Comparison of ENCODE assay signal across 30 cellular contexts in genomic region chr11:72613450-72613849, GRCh38.
"Had no signal": no experiment of that assay in that cellular context is flagged by ENCODE, and none has a peak within 500 bp of the region (broad histone marks: within the 10 kb centered on the region; RNA-seq: fewer than 3 reads in every experiment).

No MANE protein-coding gene starts in this region.

- H3K36me3 ChIP-seq: heart right ventricle, lower lobe of right lung, ovary, thyroid gland, upper lobe of left lung, vagina had no signal

- H3K9me3 ChIP-seq: esophagus muscularis mucosa, heart right ventricle, lower lobe of right lung, mucosa of descending colon, ovary, thyroid gland, upper lobe of left lung, vagina had no signal

- H3K4me1 Mint-ChIP-seq: activated T-helper 17 cell treated with anti-CD3 and anti-CD28 coated beads, Interleukin-2, amount 50 U/mL, for 72 hours; endodermal cell had no signal

- H3K27ac ChIP-seq: esophagus muscularis mucosa, foreskin keratinocyte, heart right ventricle, lower lobe of right lung, ovary, skin epidermis, thyroid gland, upper lobe of left lung, vagina had no signal

- H3K4me3 ChIP-seq: esophagus muscularis mucosa, heart right ventricle, lower lobe of right lung, mucosa of descending colon, ovary, skin epidermis, thyroid gland, upper lobe of left lung, vagina had no signal

- H3K4me1 ChIP-seq: foreskin keratinocyte had no signal

- ATAC-seq: foreskin keratinocyte; natural killer cell treated with Interleukin-12 subunit alpha and Interleukin-12 subunit beta and Interleukin-15 and Interleukin-18, amount 100 ng/mL, for 72 hours; stimulated activated effector memory CD8-positive, alpha-beta T cell treated with anti-CD3 and anti-CD28 coated beads, Interleukin-12 subunit alpha, Interleukin-12 subunit beta, amount 100 ng/mL, for 72 hours; stimulated activated naive CD8-positive, alpha-beta T cell treated with anti-CD3 and anti-CD28 coated beads, Interleukin-15, amount 100 ng/mL, for 72 hours had no signal

- H3K4me3 Mint-ChIP-seq: activated CD8-positive, alpha-beta T cell treated with anti-CD3 and anti-CD28 coated beads for 36 hours; activated T-cell treated with anti-CD3 and anti-CD28 coated beads, Interleukin-2, amount 50 U/mL, for 4 hours; activated T-helper 17 cell treated with anti-CD3 and anti-CD28 coated beads, Interleukin-2, amount 50 U/mL, for 72 hours; endodermal cell; natural killer cell treated with Interleukin-12 subunit alpha and Interleukin-12 subunit beta and Interleukin-15 and Interleukin-18, amount 100 ng/mL, for 72 hours; stimulated activated effector memory CD8-positive, alpha-beta T cell treated with anti-CD3 and anti-CD28 coated beads, Interleukin-12 subunit alpha, Interleukin-12 subunit beta, amount 100 ng/mL, for 72 hours; stimulated activated naive CD8-positive, alpha-beta T cell treated with anti-CD3 and anti-CD28 coated beads, Interleukin-15, amount 100 ng/mL, for 72 hours; T-helper 2 cell treated with Interferon-gamma antibody and Interleukin-4, amounts not matched to agents 5 μg/mL and 100 μg/mL, for 36 hours had no signal

- H3K27ac Mint-ChIP-seq: activated CD8-positive, alpha-beta T cell treated with anti-CD3 and anti-CD28 coated beads for 36 hours; activated naive CD4-positive, alpha-beta T cell treated with anti-CD3 and anti-CD28 coated beads, Interleukin-2, amount 50 U/mL, for 72 hours; activated T-helper 17 cell treated with anti-CD3 and anti-CD28 coated beads, Interleukin-2, amount 50 U/mL, for 72 hours; endodermal cell; natural killer cell treated with Interleukin-12 subunit alpha and Interleukin-12 subunit beta and Interleukin-15 and Interleukin-18, amount 100 ng/mL, for 72 hours; progenitor cell of endocrine pancreas; stimulated activated effector memory CD8-positive, alpha-beta T cell treated with anti-CD3 and anti-CD28 coated beads, Interleukin-12 subunit alpha, Interleukin-12 subunit beta, amount 100 ng/mL, for 72 hours; stimulated activated naive CD8-positive, alpha-beta T cell treated with anti-CD3 and anti-CD28 coated beads, Interleukin-15, amount 100 ng/mL, for 72 hours; T-helper 2 cell treated with Interferon-gamma antibody and Interleukin-4, amounts not matched to agents 5 μg/mL and 100 μg/mL, for 36 hours had no signal

- H3K36me3 Mint-ChIP-seq: activated naive CD4-positive, alpha-beta T cell treated with anti-CD3 and anti-CD28 coated beads, Interleukin-2, amount 50 U/mL, for 72 hours; natural killer cell treated with Interleukin-12 subunit alpha and Interleukin-12 subunit beta and Interleukin-15 and Interleukin-18, amount 100 ng/mL, for 72 hours; stimulated activated effector memory CD8-positive, alpha-beta T cell treated with anti-CD3 and anti-CD28 coated beads, Interleukin-12 subunit alpha, Interleukin-12 subunit beta, amount 100 ng/mL, for 72 hours had no signal

- H3K27me3 ChIP-seq: esophagus muscularis mucosa, ovary, thyroid gland, upper lobe of left lung, vagina had no signal

- DNase-seq: activated CD4-positive, alpha-beta T cell treated with anti-CD3 and anti-CD28 coated beads, Interleukin-2, amount 50 U/mL, for 1 hour; activated gamma-delta T cell treated with Interleukin-2 at 50 U/mL for 16 hours; activated T-cell treated with anti-CD3 and anti-CD28 coated beads, Interleukin-2, amount 50 U/mL, for 4 hours; cerebellar nuclear complex; cortex of kidney; endodermal cell; foreskin keratinocyte; kidney glomerular epithelial cell; mesendoderm; ovary; retina; stimulated activated CD4-positive, alpha-beta T cell treated with anti-CD3 and anti-CD28 coated beads, Interleukin-4, amount 100 ng/mL, for 24 hours; stimulated activated naive CD8-positive, alpha-beta T cell treated with anti-CD3 and anti-CD28 coated beads, Interleukin-15, amount 100 ng/mL, for 72 hours; T-helper 1 cell; thyroid gland had no signal

- H3K9me3 Mint-ChIP-seq: activated B cell treated with CpG ODN at 0.5 μM for 24 hours; activated CD8-positive, alpha-beta T cell treated with anti-CD3 and anti-CD28 coated beads for 36 hours; activated naive CD4-positive, alpha-beta T cell treated with anti-CD3 and anti-CD28 coated beads, Interleukin-2, amount 50 U/mL, for 72 hours; activated T-cell treated with anti-CD3 and anti-CD28 coated beads, Interleukin-2, amount 50 U/mL, for 4 hours; activated T-helper 17 cell treated with anti-CD3 and anti-CD28 coated beads, Interleukin-2, amount 50 U/mL, for 72 hours; endodermal cell; natural killer cell treated with Interleukin-12 subunit alpha and Interleukin-12 subunit beta and Interleukin-15 and Interleukin-18, amount 100 ng/mL, for 72 hours; stimulated activated effector memory CD8-positive, alpha-beta T cell treated with anti-CD3 and anti-CD28 coated beads, Interleukin-12 subunit alpha, Interleukin-12 subunit beta, amount 100 ng/mL, for 72 hours; stimulated activated naive CD8-positive, alpha-beta T cell treated with anti-CD3 and anti-CD28 coated beads, Interleukin-15, amount 100 ng/mL, for 72 hours; T-helper 2 cell treated with Interferon-gamma antibody and Interleukin-4, amounts not matched to agents 5 μg/mL and 100 μg/mL, for 36 hours had no signal
